Comparison of ENCODE assay signal across 13 cellular contexts in the genomic region with DNA sequence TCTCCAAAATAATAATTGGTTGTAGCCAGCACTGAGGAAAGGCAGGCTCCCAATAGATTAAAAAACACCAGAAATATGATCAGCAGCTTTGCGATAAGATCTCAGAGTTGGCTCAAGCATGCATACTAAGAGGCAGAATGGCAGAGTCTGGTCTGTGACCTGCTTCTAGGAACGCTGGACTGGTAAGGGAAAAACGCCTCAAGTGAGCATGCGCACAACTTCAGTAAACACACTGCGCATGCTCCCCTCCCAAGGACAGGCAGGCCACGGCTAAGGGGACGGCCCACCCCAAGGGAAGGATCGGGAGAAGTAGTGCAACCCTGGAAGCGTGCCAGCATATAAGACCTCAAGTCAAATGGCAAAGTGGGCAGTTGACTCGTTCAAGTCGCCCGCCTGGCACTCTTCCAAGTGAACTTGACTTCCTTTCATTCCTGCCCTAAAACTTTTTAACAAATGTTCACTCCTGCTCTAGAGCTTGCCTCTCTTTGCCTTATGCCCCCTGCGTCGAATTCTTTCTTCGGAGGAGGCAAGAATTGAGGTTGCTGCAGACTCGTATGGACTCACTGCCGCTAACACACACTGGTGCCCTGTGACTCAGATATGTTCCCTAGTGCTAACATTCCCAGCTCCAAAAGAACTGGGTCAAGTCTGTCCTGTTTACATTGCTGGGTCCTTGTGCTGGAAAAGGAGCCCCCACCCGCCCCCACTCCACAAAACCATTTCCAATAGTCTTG. TPM values are rescaled to one million over a fixed set of nuclear protein-coding genes. Genes with fewer than 3 reads are reported as not detected.
A peak's percentile ranks its signal among the peaks of the same experiment; 100 is the strongest.
DNase-seq lines count a peak whose midpoint lies in the region; ATAC-seq and TF ChIP-seq lines count a peak whose summit lies in the region.
"Had no signal": no experiment of that assay in that cellular context is flagged by ENCODE, and none has a peak within 500 bp of the region (broad histone marks: within the 10 kb centered on the region; RNA-seq: fewer than 3 reads in every experiment).

No MANE protein-coding gene starts in this region.

- no peak overlapping the region for H3K4me2 ChIP-seq in OCI-LY1 (ENCODE audit: low read length)

- intact Hi-C loops in upper lobe of right lung (cut with DNase I) = no loop called here

- peak overlapping the region; percentile 81 for H3K27ac ChIP-seq in OCI-LY1 (ENCODE audit: low read depth, low read length, poor library complexity, severe bottlenecking)
- H3K27ac ChIP-seq in upper lobe of right lung = peak overlapping the region; percentile 74
- H3K27ac ChIP-seq: neutrophil, WERI-Rb-1 had no signal

- no peaks in the 10 kb centered on the region for H4K20me1 ChIP-seq in OCI-LY1 (ENCODE audit: insufficient read depth, low read length)

- H3K4me1 ChIP-seq in OCI-LY1 (ENCODE audit: insufficient read depth, low read length, severe bottlenecking) (peaks cover 35% of the 10 kb centered on the region), upper lobe of right lung (peaks cover 11% of the 10 kb centered on the region)

- no peak overlapping the region for H3K4me3 ChIP-seq in OCI-LY1 (ENCODE audit: low read depth, low read length, poor library complexity, severe bottlenecking)
- no peak overlapping the region for H3K4me3 ChIP-seq in fibroblast of the aortic adventitia (ENCODE audit: low read depth, low read length)
- no peak overlapping the region for H3K4me3 ChIP-seq in upper lobe of right lung

- no peaks in the 10 kb centered on the region for H3K27me3 ChIP-seq in OCI-LY1 (ENCODE audit: insufficient read depth, low read length)
- no peaks in the 10 kb centered on the region for H3K27me3 ChIP-seq in upper lobe of right lung
- H3K27me3 ChIP-seq: neutrophil had no signal

- DNase-seq in SIG-M5 treated with dmso at 0.1 percent for 504 hours (lab: John Stamatoyannopoulos, UW; ENCODE audit: unreplicated experiment) = peak; percentile 39
- DNase-seq in SIG-M5 (lab: John Stamatoyannopoulos, UW) = no peak
- DNase-seq in fibroblast of the aortic adventitia (ENCODE audit: low read depth) = peak; percentile 53
- peak; percentile 82 for DNase-seq in upper lobe of right lung
- no peak for DNase-seq in activated CD4-positive, CD25-positive, alpha-beta regulatory T cell treated with anti-CD3 and anti-CD28 coated beads, Interleukin-2, amount 50 U/mL, for 72 hours
- no peak for DNase-seq in omental fat pad (ENCODE audit: low spot score)
- DNase-seq: caudate nucleus, WERI-Rb-1 had no signal

- H3K79me2 ChIP-seq in OCI-LY1 (ENCODE audit: insufficient read depth, low read length) = no peaks in the 10 kb centered on the region

- no peak for TF ChIP-seq CTCF in OCI-LY1 (IDR thresholded peaks at IDR 0.05; ENCODE audit: low read length)
- TF ChIP-seq CTCF in fibroblast of the aortic adventitia (IDR thresholded peaks at IDR 0.05; ENCODE audit: insufficient read depth, low read length) = no peak
- no peak for TF ChIP-seq CTCF in upper lobe of right lung (IDR thresholded peaks at IDR 0.05)
- TF ChIP-seq CTCF in omental fat pad (IDR thresholded peaks at IDR 0.05) = no peak

- H3K9me2 ChIP-seq in OCI-LY1 (ENCODE audit: low read depth, low read length) = no peaks in the 10 kb centered on the region

- ATAC-seq in upper lobe of right lung (peak; percentile 80), HG02981 (IDR thresholded peaks at IDR 0.05; ENCODE audit: unreplicated experiment) (no peak), omental fat pad (ENCODE audit: low FRiP score) (no peak)

- H2AFZ ChIP-seq in OCI-LY1 (ENCODE audit: low read length) = no peak overlapping the region

- H3K9me3 ChIP-seq in OCI-LY1 (ENCODE audit: low read length) = peaks cover 10% of the 10 kb centered on the region; the same call in 1 of the 2 replicates
- H3K9me3 ChIP-seq in upper lobe of right lung = no peaks in the 10 kb centered on the region
- H3K9me3 ChIP-seq: neutrophil had no signal

- H3K36me3 ChIP-seq in OCI-LY1 (ENCODE audit: insufficient read depth, low read length) (no peaks in the 10 kb centered on the region), upper lobe of right lung (no peaks in the 10 kb centered on the region)
- H3K36me3 ChIP-seq: neutrophil, WERI-Rb-1 had no signal

- H3K9ac ChIP-seq in OCI-LY1 (ENCODE audit: low read length) = no peak overlapping the region; the same call in 1 of the 2 replicates

- H3F3A ChIP-seq in OCI-LY1 (ENCODE audit: insufficient read depth, low read length) = no peaks in the 10 kb centered on the region

RNA-seq across cellular contexts. Expression of gene PRM1, which starts 22.4 kb away (rescaled TPM):
- total RNA-seq in fibroblast of the aortic adventitia (ENCODE audit: low replicate concordance) (not detected in 2 replicates), upper lobe of right lung (not detected), omental fat pad (not detected)
- total RNA-seq: activated T-helper 1 cell treated with anti-CD3 and anti-CD28 coated beads, Interleukin-12 subunit alpha, Interleukin-12 subunit beta, Interleukin-2, Interleukin-4 antibody, amounts not matched to agents 30 ng/mL and 10 ng/mL and 1 ng/mL, durations not matched to agents 14 hours and 24 hours and 36 hours; kidney epithelial cell had no signal

RNA-seq across cellular contexts. Expression of gene PRM2, which starts 27.3 kb away (rescaled TPM):
- total RNA-seq in fibroblast of the aortic adventitia (ENCODE audit: low replicate concordance) (not detected in 2 replicates), upper lobe of right lung (not detected), omental fat pad (not detected)
- total RNA-seq: activated T-helper 1 cell treated with anti-CD3 and anti-CD28 coated beads, Interleukin-12 subunit alpha, Interleukin-12 subunit beta, Interleukin-2, Interleukin-4 antibody, amounts not matched to agents 30 ng/mL and 10 ng/mL and 1 ng/mL, durations not matched to agents 14 hours and 24 hours and 36 hours; kidney epithelial cell had no signal

RNA-seq across cellular contexts. Expression of gene PRM3, which starts 30.1 kb away (rescaled TPM):
- total RNA-seq in fibroblast of the aortic adventitia (ENCODE audit: low replicate concordance) = not detected in 2 replicates
- total RNA-seq in upper lobe of right lung = not detected
- not detected for total RNA-seq in omental fat pad
- total RNA-seq: activated T-helper 1 cell treated with anti-CD3 and anti-CD28 coated beads, Interleukin-12 subunit alpha, Interleukin-12 subunit beta, Interleukin-2, Interleukin-4 antibody, amounts not matched to agents 30 ng/mL and 10 ng/mL and 1 ng/mL, durations not matched to agents 14 hours and 24 hours and 36 hours; kidney epithelial cell had no signal

RNA-seq across cellular contexts. Expression of gene TNP2, which starts 34.4 kb away (rescaled TPM):
- total RNA-seq in fibroblast of the aortic adventitia (ENCODE audit: low replicate concordance) = not detected in 2 replicates
- total RNA-seq in upper lobe of right lung = not detected
- not detected for total RNA-seq in omental fat pad
- total RNA-seq: activated T-helper 1 cell treated with anti-CD3 and anti-CD28 coated beads, Interleukin-12 subunit alpha, Interleukin-12 subunit beta, Interleukin-2, Interleukin-4 antibody, amounts not matched to agents 30 ng/mL and 10 ng/mL and 1 ng/mL, durations not matched to agents 14 hours and 24 hours and 36 hours; kidney epithelial cell had no signal

RNA-seq across cellular contexts. Expression of gene RMI2, which starts 41.7 kb away (rescaled TPM):
- total RNA-seq in fibroblast of the aortic adventitia (ENCODE audit: low replicate concordance) = 3.0 and 24.4 TPM in 2 replicates
- 1.2 TPM for total RNA-seq in upper lobe of right lung
- total RNA-seq in omental fat pad = 1 to 10 TPM in 2 of 4 donors, under 1 TPM in 1, not detected in 1; 0.72 to 1.7 (median 1.2) TPM

Comparison
In these comparisons a context has a peak if more than half of its experiments do, and no peak if none do; other contexts are left out.
1. DNase-seq: peak in SIG-M5 treated with dmso at 0.1 percent for 504 hours (single experiment), fibroblast of the aortic adventitia (single experiment) and upper lobe of right lung (single experiment); none in SIG-M5 (single experiment), activated CD4-positive, CD25-positive, alpha-beta regulatory T cell treated with anti-CD3 and anti-CD28 coated beads, Interleukin-2, amount 50 U/mL, for 72 hours (single experiment) and omental fat pad (single experiment).